ENCODE assay signal across 8 cellular contexts in genomic region chr18:9017170-9017899, GRCh38.
DNase-seq lines count a peak whose midpoint lies in the region; ATAC-seq and TF ChIP-seq lines count a peak whose summit lies in the region.

No MANE protein-coding gene starts in this region.

- TF ChIP-seq POLR2A in breast epithelium (IDR thresholded peaks at IDR 0.05) = no peak

- peaks cover 3 to 4% of the 10 kb centered on the region in 2 donors for H3K9me3 ChIP-seq in breast epithelium

- H3K36me3 ChIP-seq in breast epithelium (no peaks in the 10 kb centered on the region), kidney epithelial cell (ENCODE audit: control insufficient read depth, insufficient read depth, low read length) (no peaks in the 10 kb centered on the region)

- peak overlapping the region; percentile 77 to 91 for H3K4me3 Mint-ChIP-seq in CD14-positive monocyte
- peak overlapping the region; percentile 82 for H3K4me3 Mint-ChIP-seq in activated B cell treated with CpG ODN at 0.5 μM for 24 hours

- POLR2A ChIA-PET in activated B cell treated with CpG ODN at 0.5 μM for 24 hours (lab: Charles Lee) = interaction anchor here (0.5 to 1.5 kb wide), 6 partner anchors 44 to 397 kb away, joined by 3 to 5 read pairs (median 5); partner anchors contain the start of gene ANKRD12

- H3K4me1 ChIP-seq in breast epithelium = peaks cover 0 to 11% of the 10 kb centered on the region in 2 donors

- H3K4me3 ChIP-seq in breast epithelium (peak overlapping the region; percentile 30 to 63 (median 42)), kidney epithelial cell (ENCODE audit: low read depth, low read length) (no peak overlapping the region)

- peak; percentile 60 for DNase-seq in CD14-positive monocyte (ENCODE audit: low spot score)
- peak; percentile 90 for DNase-seq in HS-27A (ENCODE audit: low read depth)
- DNase-seq in activated B cell treated with CpG ODN at 0.5 μM for 24 hours = peak; percentile 50
- peak; percentile 47 to 64 for DNase-seq in breast epithelium (ENCODE audit: low spot score in 2 of 2)
- DNase-seq in kidney epithelial cell (ENCODE audit: low read depth) = peak; percentile 81
- DNase-seq in stimulated activated CD4-positive, alpha-beta T cell treated with anti-CD3 and anti-CD28 coated beads, Interleukin-2, amount 100 ng/mL, for 24 hours = peak; percentile 76 to 85
- no peak for DNase-seq in NCI-H446 treated with DMSO at 0.1 percent for 48 hours (lab: John Stamatoyannopoulos, UW)

- H3K27me3 ChIP-seq in breast epithelium (no peaks in the 10 kb centered on the region), kidney epithelial cell (ENCODE audit: control insufficient read depth, insufficient read depth, low read length) (no peaks in the 10 kb centered on the region)

- H3K4me1 Mint-ChIP-seq in CD14-positive monocyte (peaks cover 19% of the 10 kb centered on the region), activated B cell treated with CpG ODN at 0.5 μM for 24 hours (peaks cover 11% of the 10 kb centered on the region)

- ATAC-seq in GM21381 (IDR thresholded peaks at IDR 0.05; ENCODE audit: unreplicated experiment) (peak; percentile 85), activated B cell treated with CpG ODN at 0.5 μM for 24 hours (ENCODE audit: low read depth) (peak; percentile 93)

- H3K9me3 Mint-ChIP-seq in CD14-positive monocyte (peaks cover 0 to 3% (median 0%) of the 10 kb centered on the region in 7 donors), activated B cell treated with CpG ODN at 0.5 μM for 24 hours (peaks cover 3% of the 10 kb centered on the region)

- H3K27me3 Mint-ChIP-seq in CD14-positive monocyte (ENCODE audit: low read depth in 3 of 3) (peaks cover 0 to 3% (median 1%) of the 10 kb centered on the region in 3 donors), activated B cell treated with CpG ODN at 0.5 μM for 24 hours (no peaks in the 10 kb centered on the region)

- peak overlapping the region; percentile 87 to 94 for H3K27ac ChIP-seq in breast epithelium

- intact Hi-C loops in CD14-positive monocyte (cut with micrococcal nuclease) (no loop called here), activated B cell treated with CpG ODN at 0.5 μM for 24 hours (cut with micrococcal nuclease) (loop anchor here (2.0 kb wide), 2 partner anchors 45 to 457 kb away; partner anchors contain the start of gene RALBP1), breast epithelium (cut with DNase I; ENCODE audit: low total_unique reads) (no loop called here)

- CTCF ChIA-PET in activated B cell treated with CpG ODN at 0.5 μM for 24 hours (lab: Charles Lee) = interaction anchor here (0.6 to 1.3 kb wide), 2 partner anchors 56 to 130 kb away, joined by 3 to 5 read pairs; no protein-coding TSS in a partner anchor

- TF ChIP-seq CTCF in CD14-positive monocyte (IDR thresholded peaks at IDR 0.05) = no peak
- no peak for TF ChIP-seq CTCF in activated B cell treated with CpG ODN at 0.5 μM for 24 hours (IDR thresholded peaks at IDR 0.05)
- TF ChIP-seq CTCF in breast epithelium (IDR thresholded peaks at IDR 0.05) = no peak
- TF ChIP-seq CTCF in kidney epithelial cell (IDR thresholded peaks at IDR 0.05; ENCODE audit: insufficient read depth, low read length, poor library complexity, severe bottlenecking) = no peak

- peak overlapping the region in 5 of 7 donors; percentile 55 to 75 (median 61) for H3K27ac Mint-ChIP-seq in CD14-positive monocyte
- peak overlapping the region; percentile 50 for H3K27ac Mint-ChIP-seq in activated B cell treated with CpG ODN at 0.5 μM for 24 hours

- H3K36me3 Mint-ChIP-seq in CD14-positive monocyte = no peaks in the 10 kb centered on the region
- H3K36me3 Mint-ChIP-seq in activated B cell treated with CpG ODN at 0.5 μM for 24 hours (ENCODE audit: low read depth) = no peaks in the 10 kb centered on the region
